In genomic region chr1:46517932-46518498, GRCh38 we compare ENCODE assay signal across 28 cellular contexts. TPM values are rescaled to one million over a fixed set of nuclear protein-coding genes. Genes with fewer than 3 reads are reported as not detected.
DNase-seq lines count a peak whose midpoint lies in the region; ATAC-seq, FAIRE-seq and TF ChIP-seq lines count a peak whose summit lies in the region.
"Had no signal": no experiment of that assay in that cellular context is flagged by ENCODE, and none has a peak within 500 bp of the region (broad histone marks: within the 10 kb centered on the region; RNA-seq: fewer than 3 reads in every experiment).

No MANE protein-coding gene starts in this region.

- DNase-seq in Calu3 (peak; percentile 32), LoVo (ENCODE audit: low spot score) (peak; percentile 29), colonic mucosa (peak; percentile 73), small intestine (peak; percentile 86), medulla oblongata (ENCODE audit: extremely low spot score) (no peak), NCI-H748 treated with DMSO at 0.1 percent for 48 hours (lab: John Stamatoyannopoulos, UW) (no peak)
- DNase-seq: activated CD4-positive, alpha-beta T cell treated with anti-CD3 and anti-CD28 coated beads for 1 hour; activated CD8-positive, alpha-beta T cell treated with anti-CD3 and anti-CD28 coated beads, Interleukin-2, amount 10 ng/mL, durations not matched to agents 7 days and 5 days; activated effector memory CD4-positive, alpha-beta T cell treated with Interleukin-2 at 50 U/mL for 16 hours; activated T-cell treated with anti-CD3 and anti-CD28 coated beads for 4 hours; Caco-2; left ventricle myocardium inferior; natural killer cell; stomach; tibial artery had no signal

- H3K9ac ChIP-seq in colonic mucosa (ENCODE audit: low read depth in 2 of 2, low read length in 2 of 2), result no peak overlapping the region
- H3K9ac ChIP-seq: BLaER1 treated with 17β-estradiol and CSF1 and Interleukin-3, amounts not matched to agents 10 nM and 100 nM had no signal

- H3K9me3 ChIP-seq in colonic mucosa (no peaks in the 10 kb centered on the region), small intestine (ENCODE audit: control insufficient read depth, low read depth) (no peaks in the 10 kb centered on the region)
- H3K9me3 ChIP-seq: BLaER1 treated with 17β-estradiol and CSF1 and Interleukin-3, amounts not matched to agents 10 nM and 100 nM; Caco-2; left ventricle myocardium inferior; stomach; tibial artery had no signal

- H3K27me3 ChIP-seq in colonic mucosa, result no peaks in the 10 kb centered on the region
- H3K27me3 ChIP-seq in small intestine (ENCODE audit: control insufficient read depth in 2 of 2, insufficient read depth in 2 of 2, low read length in 2 of 2), result no peaks in the 10 kb centered on the region

- H3K27ac Mint-ChIP-seq in Calu3 (ENCODE audit: unreplicated experiment), result peak overlapping the region; percentile 77
- H3K27ac Mint-ChIP-seq: activated CD8-positive, alpha-beta T cell treated with anti-CD3 and anti-CD28 coated beads, Interleukin-2, amount 10 ng/mL, durations not matched to agents 7 days and 5 days; mesothelial cell of epicardium; natural killer cell had no signal

- WGBS in small intestine, 3 donors, result 30 to 42% (median 40%) methylated on average over 4 of the region's 4 CpGs

- FAIRE-seq in small intestine (lab: Jason Lieb, UNC), result no peak
- FAIRE-seq: GM18507, TTC549 had no signal

- no peak for ATAC-seq in HG02981 (IDR thresholded peaks at IDR 0.05; ENCODE audit: unreplicated experiment)
- ATAC-seq: activated CD8-positive, alpha-beta T cell treated with anti-CD3 and anti-CD28 coated beads, Interleukin-2, amount 10 ng/mL, durations not matched to agents 7 days and 5 days; natural killer cell had no signal

- TF ChIP-seq CTCF in Calu3 (IDR thresholded peaks at IDR 0.05; ENCODE audit: unreplicated experiment), result no peak
- TF ChIP-seq CTCF in colonic mucosa (IDR thresholded peaks at IDR 0.05), result no peak

- H3K4me1 ChIP-seq in colonic mucosa, result no peaks in the 10 kb centered on the region
- peaks cover 0 to 2% of the 10 kb centered on the region in 2 donors for H3K4me1 ChIP-seq in small intestine (ENCODE audit: control insufficient read depth in 2 of 2, insufficient read depth in 1 of 2, low read depth in 1 of 2, low read length in 1 of 2)

- CTCF ChIA-PET in Calu3 (lab: Charles Lee), result interaction anchor here (0.6 to 1.0 kb wide), 4 partner anchors 18 to 1389 kb away, joined by 3 to 4 read pairs (median 4); no protein-coding TSS in a partner anchor

- H3K36me3 Mint-ChIP-seq in Calu3 (ENCODE audit: insufficient read depth, unreplicated experiment), result peaks cover 19% of the 10 kb centered on the region
- H3K36me3 Mint-ChIP-seq: mesothelial cell of epicardium, natural killer cell had no signal

- no peaks in the 10 kb centered on the region for H3K27me3 Mint-ChIP-seq in Calu3 (ENCODE audit: unreplicated experiment)

- H3K4me1 Mint-ChIP-seq in Calu3 (ENCODE audit: low read depth, unreplicated experiment), result peaks cover 78% of the 10 kb centered on the region
- H3K4me1 Mint-ChIP-seq: natural killer cell had no signal

- intact Hi-C loops in Calu3 (cut with micrococcal nuclease; ENCODE audit: unreplicated experiment), result no loop called here
- intact Hi-C loops in colonic mucosa (cut with DNase I), result no loop called here

- H3K27ac ChIP-seq in colonic mucosa (peak overlapping the region; percentile 44), small intestine (ENCODE audit: low read depth in 1 of 2, low read length in 1 of 2) (peak overlapping the region; percentile 39 to 78)
- H3K27ac ChIP-seq: BLaER1 treated with 17β-estradiol and CSF1 and Interleukin-3, amounts not matched to agents 10 nM and 100 nM; dorsolateral prefrontal cortex; left ventricle myocardium inferior; tibial artery had no signal

- no peak overlapping the region for H3K4me3 ChIP-seq in colonic mucosa
- H3K4me3 ChIP-seq in small intestine (ENCODE audit: low read depth in 1 of 2, low read length in 2 of 2), result no peak overlapping the region
- H3K4me3 ChIP-seq: BLaER1 treated with 17β-estradiol and CSF1 and Interleukin-3, amounts not matched to agents 10 nM and 100 nM; dorsolateral prefrontal cortex; left ventricle myocardium inferior; tibial artery had no signal

- BruUV-seq in Calu3 (replicated peaks; lab: Mats Ljungman, UMichigan), result no TSS peak

- H3K9me3 Mint-ChIP-seq in Calu3 (ENCODE audit: low read depth, unreplicated experiment), result no peaks in the 10 kb centered on the region
- H3K9me3 Mint-ChIP-seq: mesothelial cell of epicardium, natural killer cell had no signal

- H3K36me3 ChIP-seq in colonic mucosa (no peaks in the 10 kb centered on the region), small intestine (ENCODE audit: control insufficient read depth in 2 of 2, insufficient read depth in 2 of 2, low read length in 2 of 2) (no peaks in the 10 kb centered on the region)
- H3K36me3 ChIP-seq: BLaER1 treated with 17β-estradiol and CSF1 and Interleukin-3, amounts not matched to agents 10 nM and 100 nM; left ventricle myocardium inferior; stomach; tibial artery had no signal

- peak overlapping the region; percentile 20 for H3K4me3 Mint-ChIP-seq in Calu3 (ENCODE audit: low read depth, unreplicated experiment)
- H3K4me3 Mint-ChIP-seq: activated CD8-positive, alpha-beta T cell treated with anti-CD3 and anti-CD28 coated beads, Interleukin-2, amount 10 ng/mL, durations not matched to agents 7 days and 5 days; natural killer cell had no signal

RNA-seq across cellular contexts. Expression of gene DMBX1, which starts 28.4 kb away (rescaled TPM):
- total RNA-seq in Calu3 (2022) (0.88 and 2.3 TPM in 2 replicates), colonic mucosa (not detected)
- under 1 TPM in 1 of 3 donors, not detected in 2; 0.01 TPM for polyA plus RNA-seq in small intestine
- total RNA-seq: dorsolateral prefrontal cortex; fibroblast of lung; left ventricle myocardium inferior; mesothelial cell of epicardium; natural killer cell; osteoblast; RPMI7951; stomach; T-helper 1 cell treated with Interleukin-12 subunit alpha and Interleukin-12 subunit beta and Interleukin-4 antibody, amounts not matched to agents 30 ng/mL and 1 ng/mL, for 36 hours had no signal
- polyA plus RNA-seq: AG04450, fibroblast of lung, stomach had no signal

RNA-seq across cellular contexts. Expression of gene KNCN, which starts 33.4 kb away (rescaled TPM):
- total RNA-seq in Calu3 (2022), result not detected in 2 replicates
- total RNA-seq in colonic mucosa, result not detected
- not detected for polyA plus RNA-seq in small intestine
- total RNA-seq: activated CD8-positive, alpha-beta T cell treated with anti-CD3 and anti-CD28 coated beads, Interleukin-2, amount 10 ng/mL, durations not matched to agents 7 days and 5 days; Caco-2; Daoy; fibroblast of lung; left ventricle myocardium inferior; mesothelial cell of epicardium; osteoblast; RPMI7951; SK-MEL-5; stomach; T-helper 1 cell treated with Interleukin-12 subunit alpha and Interleukin-12 subunit beta and Interleukin-4 antibody, amounts not matched to agents 30 ng/mL and 1 ng/mL, for 36 hours had no signal
- polyA plus RNA-seq: AG04450, fibroblast of lung, stomach had no signal

Comparison
In these comparisons a context has a peak if more than half of its experiments do, and no peak if none do; other contexts are left out.
1. DNase-seq: peak in Calu3 (single experiment), LoVo (single experiment), colonic mucosa (single experiment) and small intestine (single experiment); none in medulla oblongata (single experiment) and NCI-H748 treated with DMSO at 0.1 percent for 48 hours (single experiment).